2 cellular contexts compared by ENCODE assay signal in genomic region chr7:105153531-105153930, GRCh38.
TF ChIP-seq lines count a peak whose summit lies in the region.

No MANE protein-coding gene starts in this region.

TF ChIP-seq in HEK293, 187 proteins besides CTCF, POLR2A, EP300 and RAD21 (continued from another document):
- TF ChIP-seq ZNF558 (tag by site-specific recombination; IDR thresholded peaks at IDR 0.05) (no peak), ZNF510 (tag by site-specific recombination; IDR thresholded peaks at IDR 0.05; ENCODE audit: insufficient replicate concordance) (no peak), TSHZ1 (tag by site-specific recombination; IDR thresholded peaks at IDR 0.05; ENCODE audit: borderline replicate concordance) (no peak), KLF10 (tag by site-specific recombination; IDR thresholded peaks at IDR 0.05) (no peak), ZFHX2 (tag by site-specific recombination; conservative IDR thresholded peaks at IDR 0.05) (peak; percentile 46), ZFP41 (tag by site-specific recombination; IDR thresholded peaks at IDR 0.05; ENCODE audit: borderline replicate concordance) (no peak)

TF ChIP-seq in SK-N-SH, 30 proteins besides CTCF, POLR2A, EP300 and RAD21 (continued from another document):
- TF ChIP-seq USF2 (IDR thresholded peaks at IDR 0.05; ENCODE audit: borderline replicate concordance, low read depth, low read length) (no peak), GATA2 (CRISPR knock-in tag; IDR thresholded peaks at IDR 0.05) (no peak), NRF1 (IDR thresholded peaks at IDR 0.05; ENCODE audit: low read depth, low read length) (no peak), FOXJ3 (CRISPR knock-in tag; IDR thresholded peaks at IDR 0.05) (no peak), SMC3 (IDR thresholded peaks at IDR 0.05; ENCODE audit: low read depth, low read length) (no peak), JUND (IDR thresholded peaks at IDR 0.05) (no peak), USF1 (IDR thresholded peaks at IDR 0.05; ENCODE audit: borderline replicate concordance, low read depth) (no peak), CHD2 (IDR thresholded peaks at IDR 0.05; ENCODE audit: low read length, partially characterized antibody) (no peak), EZH2phosphoT487 (IDR thresholded peaks at IDR 0.05; ENCODE audit: borderline replicate concordance, low read depth) (no peak), ELF1 (IDR thresholded peaks at IDR 0.05) (no peak), MAX (IDR thresholded peaks at IDR 0.05; ENCODE audit: low read depth) (no peak), RCOR1 (IDR thresholded peaks at IDR 0.05; ENCODE audit: low read length) (no peak)
